1 cellular context compared by ENCODE assay signal in genomic region chr12:131795064-131795463, GRCh38.
TF ChIP-seq lines count a peak whose summit lies in the region.

No MANE protein-coding gene starts in this region.

TF ChIP-seq in WTC11, 78 proteins besides CTCF, POLR2A, EP300 and RAD21 (continued from another document):
- TF ChIP-seq E2F5 (CRISPR knock-in tag; IDR thresholded peaks at IDR 0.05) (no peak), USF1 (CRISPR knock-in tag; IDR thresholded peaks at IDR 0.05) (no peak), ERG (CRISPR knock-in tag; IDR thresholded peaks at IDR 0.05) (no peak), TP53 (CRISPR knock-in tag; IDR thresholded peaks at IDR 0.05) (no peak), STAT6 (CRISPR knock-in tag; conservative IDR thresholded peaks at IDR 0.05; ENCODE audit: low read depth) (no peak), ZNF423 (CRISPR knock-in tag; IDR thresholded peaks at IDR 0.05) (no peak)
